ENCODE assay signal across 17 cellular contexts in the genomic region with DNA sequence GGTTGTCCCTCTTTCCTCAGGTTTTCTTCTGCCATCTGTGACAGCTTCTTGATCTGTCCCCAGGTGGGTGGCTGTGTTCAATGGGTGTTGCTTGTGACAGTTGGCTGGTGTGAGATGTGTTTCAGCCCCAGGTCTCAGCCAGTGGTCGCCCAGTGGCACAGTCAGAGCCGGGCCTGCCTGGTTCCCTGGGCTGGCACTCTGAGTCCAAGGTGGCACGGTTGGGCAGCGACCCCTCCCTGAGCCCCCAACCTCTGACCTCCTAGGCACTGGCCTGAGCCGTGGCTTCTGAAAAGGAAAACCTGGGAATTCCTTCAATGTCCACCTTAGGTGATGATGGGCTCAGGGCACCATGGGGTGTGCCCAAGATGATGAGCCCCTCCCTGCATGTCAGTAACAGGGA. TPM values are rescaled to one million over a fixed set of nuclear protein-coding genes. Genes with fewer than 3 reads are reported as not detected.
"Had no signal": no experiment of that assay in that cellular context is flagged by ENCODE, and none has a peak within 500 bp of the region (broad histone marks: within the 10 kb centered on the region; RNA-seq: fewer than 3 reads in every experiment).

No MANE protein-coding gene starts in this region.

- FAIRE-seq: endometrium, islet of Langerhans had no signal

- H3K4me1 ChIP-seq: colonic mucosa, thyroid gland had no signal

- H3K36me3 ChIP-seq: colonic mucosa, thyroid gland had no signal

- DNase-seq: activated B cell treated with CpG ODN at 0.5 μM for 24 hours; activated CD4-positive, alpha-beta T cell treated with anti-CD3 and anti-CD28 coated beads, Interleukin-2, amount 10 ng/mL, durations not matched to agents 24 days and 14 days; activated CD8-positive, alpha-beta memory T cell treated with anti-CD3 and anti-CD28 coated beads, Interleukin-2, amount 50 U/mL, for 4 hours; activated CD8-positive, alpha-beta T cell treated with anti-CD3 and anti-CD28 coated beads, Interleukin-2, amount 10 ng/mL, durations not matched to agents 7 days and 5 days; activated naive CD4-positive, alpha-beta T cell treated with anti-CD3 and anti-CD28 coated beads for 36 hours; activated T-cell treated with anti-CD3 and anti-CD28 coated beads, Interleukin-2, amount 50 U/mL, for 48 hours; caudate nucleus; colonic mucosa; nephron progenitor cell; stimulated activated CD4-positive, alpha-beta T cell treated with anti-CD3 and anti-CD28 coated beads, Interleukin-2, amount 100 ng/mL, for 48 hours; T-helper 2 cell; thyroid gland had no signal

- ATAC-seq: activated CD8-positive, alpha-beta T cell treated with anti-CD3 and anti-CD28 coated beads, Interleukin-2, amount 10 ng/mL, durations not matched to agents 7 days and 5 days; esophagus mucosa; stimulated activated memory B cell treated with anti-CD40 and anti-IgM and Interleukin-4, amounts not matched to agents 10 μg/mL and 1 μg/mL and 100 μg/mL, for 72 hours had no signal

- H3K4me3 ChIP-seq: colonic mucosa, thyroid gland had no signal

- H3K27me3 ChIP-seq: colonic mucosa, thyroid gland had no signal

- H3K9me3 ChIP-seq: colonic mucosa, thyroid gland had no signal

- H3K27ac ChIP-seq: colonic mucosa, thyroid gland had no signal

RNA-seq across cellular contexts. Expression of a gene that starts 14.0 kb away (rescaled TPM):
- total RNA-seq: activated B cell treated with CpG ODN at 0.5 μM for 24 hours; activated CD8-positive, alpha-beta T cell treated with anti-CD3 and anti-CD28 coated beads, Interleukin-2, amount 10 ng/mL, durations not matched to agents 7 days and 5 days; pulmonary artery endothelial cell had no signal
